Comparison of ENCODE assay signal across 8 cellular contexts in genomic region chr17:48995871-48996695, GRCh38. TPM values are rescaled to one million over a fixed set of nuclear protein-coding genes. Genes with fewer than 3 reads are reported as not detected.
DNase-seq lines count a peak whose midpoint lies in the region; ATAC-seq and TF ChIP-seq lines count a peak whose summit lies in the region.

No MANE protein-coding gene starts in this region.

- DNase-seq in activated effector memory CD4-positive, alpha-beta T cell treated with anti-CD3 and anti-CD28 coated beads, Interleukin-2, amount 50 U/mL, for 16 hours = peak; percentile 62
- no peak for DNase-seq in activated effector memory CD4-positive, alpha-beta T cell treated with Interleukin-2 at 50 U/mL for 16 hours
- DNase-seq in Panc1 (ENCODE audit: low read depth, low spot score) (no peak), erythroblast (lab: John Stamatoyannopoulos, UW) (peak; percentile 75 to 78), PC-3 (no peak), NCI-H345 treated with DMSO at 0.1 percent for 48 hours (lab: John Stamatoyannopoulos, UW; ENCODE audit: unreplicated experiment) (no peak), NCI-H1048 (lab: John Stamatoyannopoulos, UW) (no peak)
- no peak for DNase-seq in stimulated activated effector memory CD8-positive, alpha-beta T cell treated with anti-CD3 and anti-CD28 coated beads, Interleukin-12 subunit alpha, Interleukin-12 subunit beta, amount 100 ng/mL, for 72 hours (ENCODE audit: low spot score in 2 of 2)

- H3K27me3 ChIP-seq in Panc1 (ENCODE audit: control insufficient read depth, insufficient read depth, low read length) (no peaks in the 10 kb centered on the region), PC-3 (ENCODE audit: low read length) (peaks cover 94% of the 10 kb centered on the region)

- no peak for TF ChIP-seq POLR2A in erythroblast (IDR thresholded peaks at IDR 0.05; ENCODE audit: low read length)

- H4K20me1 ChIP-seq in PC-3 (ENCODE audit: low read length) = no peaks in the 10 kb centered on the region

- no peak overlapping the region for H2AFZ ChIP-seq in PC-3 (ENCODE audit: low read length)

- POLR2A ChIA-PET in Panc1 (lab: Charles Lee) (interaction anchor here (0.6 to 2.0 kb wide), 6 partner anchors 10 to 279 kb away, joined by 3 to 5 read pairs (median 3); no protein-coding TSS in a partner anchor), PC-3 (lab: Charles Lee; ENCODE audit: unreplicated experiment) (no interaction called here)

- no peaks in the 10 kb centered on the region for H3K9me3 ChIP-seq in Panc1 (ENCODE audit: control insufficient read depth, insufficient read depth, low read depth, low read length)
- no peaks in the 10 kb centered on the region for H3K9me3 ChIP-seq in PC-3 (ENCODE audit: low read length)

- H3K9me2 ChIP-seq in PC-3 (replicated peaks; ENCODE audit: low read length) = no peaks in the 10 kb centered on the region

- no peaks in the 10 kb centered on the region for H3F3A ChIP-seq in PC-3 (ENCODE audit: low read length, unreplicated experiment)

- BruUV-seq in Panc1 (replicated peaks; lab: Mats Ljungman, UMichigan) (no TSS peak), PC-3 (replicated peaks; lab: Mats Ljungman, UMichigan) (no TSS peak)

- H3K79me2 ChIP-seq in PC-3 (ENCODE audit: low read length) = no peaks in the 10 kb centered on the region

- H3K9ac ChIP-seq in PC-3 (ENCODE audit: low read length) = no peak overlapping the region

- H3K27ac ChIP-seq in Panc1 (ENCODE audit: low read length) = peak overlapping the region; percentile 97
- H3K27ac ChIP-seq in PC-3 (ENCODE audit: low read length) = no peak overlapping the region

- H3K4me2 ChIP-seq in PC-3 (ENCODE audit: low read length) = no peak overlapping the region

- TF ChIP-seq CTCF in Panc1 (IDR thresholded peaks at IDR 0.05) (no peak), PC-3 (conservative IDR thresholded peaks at IDR 0.05; ENCODE audit: low read depth, low read length) (no peak)

- ATAC-seq in Panc1 (peak; percentile 82), PC-3 (no peak)
- ATAC-seq in stimulated activated effector memory CD8-positive, alpha-beta T cell treated with anti-CD3 and anti-CD28 coated beads, Interleukin-12 subunit alpha, Interleukin-12 subunit beta, amount 100 ng/mL, for 72 hours = no peak

- H3K36me3 Mint-ChIP-seq in stimulated activated effector memory CD8-positive, alpha-beta T cell treated with anti-CD3 and anti-CD28 coated beads, Interleukin-12 subunit alpha, Interleukin-12 subunit beta, amount 100 ng/mL, for 72 hours = no peaks in the 10 kb centered on the region

- H3K4me3 ChIP-seq in Panc1 (ENCODE audit: low read depth in 2 of 2, low read length in 2 of 2) = peak overlapping the region; percentile 70 to 80
- H3K4me3 ChIP-seq in PC-3 (ENCODE audit: low read length) = no peak overlapping the region

- peak overlapping the region; percentile 21 for H3K27ac Mint-ChIP-seq in stimulated activated effector memory CD8-positive, alpha-beta T cell treated with anti-CD3 and anti-CD28 coated beads, Interleukin-12 subunit alpha, Interleukin-12 subunit beta, amount 100 ng/mL, for 72 hours

- intact Hi-C loops in Panc1 (cut with micrococcal nuclease; ENCODE audit: unreplicated experiment) (loop anchor here (5.0 kb wide), 1 partner anchor 44 kb away; no protein-coding TSS in a partner anchor), PC-3 (cut with micrococcal nuclease) (no loop called here)

- CTCF ChIA-PET in Panc1 (lab: Charles Lee) (interaction anchor here (0.8 kb wide), 1 partner anchor 10 kb away, joined by 9 read pairs; no protein-coding TSS in a partner anchor), PC-3 (lab: Charles Lee) (no interaction called here)

- in situ Hi-C loops in Panc1 (cut with HindIII; ENCODE audit: low pct_unique_long_range_greater_than_20kb, low sequenced_read_pairs) = no loop called here

- H3K4me1 Mint-ChIP-seq in stimulated activated effector memory CD8-positive, alpha-beta T cell treated with anti-CD3 and anti-CD28 coated beads, Interleukin-12 subunit alpha, Interleukin-12 subunit beta, amount 100 ng/mL, for 72 hours = peaks cover 31% of the 10 kb centered on the region

- peak overlapping the region; percentile 66 for H3K4me3 Mint-ChIP-seq in stimulated activated effector memory CD8-positive, alpha-beta T cell treated with anti-CD3 and anti-CD28 coated beads, Interleukin-12 subunit alpha, Interleukin-12 subunit beta, amount 100 ng/mL, for 72 hours

- no peaks in the 10 kb centered on the region for H3K9me3 Mint-ChIP-seq in stimulated activated effector memory CD8-positive, alpha-beta T cell treated with anti-CD3 and anti-CD28 coated beads, Interleukin-12 subunit alpha, Interleukin-12 subunit beta, amount 100 ng/mL, for 72 hours

- H3K4me1 ChIP-seq in Panc1 (ENCODE audit: control insufficient read depth, insufficient read depth, low read length) (peaks cover 50% of the 10 kb centered on the region), PC-3 (ENCODE audit: insufficient read depth, low read length) (no peaks in the 10 kb centered on the region)

- no peaks in the 10 kb centered on the region for H3K36me3 ChIP-seq in Panc1 (ENCODE audit: control insufficient read depth, insufficient read depth, low read length)
- H3K36me3 ChIP-seq in PC-3 (ENCODE audit: low read depth, low read length) = no peaks in the 10 kb centered on the region

RNA-seq across cellular contexts. Expression of gene IGF2BP1, which starts 1.1 kb away (rescaled TPM):
- total RNA-seq in Panc1 (2021; ENCODE audit: unreplicated experiment) (109 TPM), PC-3 (2014; rRNA removed) (1.2 and 1.3 TPM in 2 replicates)
- 33.0 TPM for polyA plus RNA-seq in Panc1 (2012; ENCODE audit: insufficient read length)

RNA-seq across cellular contexts. Expression of gene GIP, which starts 27.7 kb away (rescaled TPM):
- total RNA-seq in Panc1 (2021; ENCODE audit: unreplicated experiment) (0.77 TPM), PC-3 (2014; rRNA removed) (not detected in 2 replicates)
- 1.6 TPM for polyA plus RNA-seq in Panc1 (2012; ENCODE audit: insufficient read length)

RNA-seq across cellular contexts. Expression of gene SNF8, which starts 51.4 kb away (rescaled TPM):
- total RNA-seq in Panc1 (2021; ENCODE audit: unreplicated experiment) (371 TPM), PC-3 (2014; rRNA removed) (278 TPM in 2 replicates)
- 299 TPM for polyA plus RNA-seq in Panc1 (2012; ENCODE audit: insufficient read length)

Comparison
In these comparisons a context has a peak if more than half of its experiments do, and no peak if none do; other contexts are left out.
1. DNase-seq: peak in activated effector memory CD4-positive, alpha-beta T cell treated with anti-CD3 and anti-CD28 coated beads, Interleukin-2, amount 50 U/mL, for 16 hours (single experiment) and erythroblast (2 of 2); none in activated effector memory CD4-positive, alpha-beta T cell treated with Interleukin-2 at 50 U/mL for 16 hours (single experiment), Panc1 (single experiment), stimulated activated effector memory CD8-positive, alpha-beta T cell treated with anti-CD3 and anti-CD28 coated beads, Interleukin-12 subunit alpha, Interleukin-12 subunit beta, amount 100 ng/mL, for 72 hours (0 of 2), PC-3 (single experiment), NCI-H345 treated with DMSO at 0.1 percent for 48 hours (single experiment) and NCI-H1048 (single experiment).
2. RNA of gene IGF2BP1, which starts 1.1 kb away (total RNA-seq): 109 TPM in Panc1 (single experiment); 1.2 to 1.3 TPM in PC-3; every median in the first group is over 10 times any median in the second.